In genomic region chr7:71131256-71131752, GRCh38 we compare ENCODE assay signal across 8 cellular contexts. TPM values are rescaled to one million over a fixed set of nuclear protein-coding genes. Genes with fewer than 3 reads are reported as not detected.
DNase-seq lines count a peak whose midpoint lies in the region; ATAC-seq and TF ChIP-seq lines count a peak whose summit lies in the region.
"Had no signal": no experiment of that assay in that cellular context is flagged by ENCODE, and none has a peak within 500 bp of the region (broad histone marks: within the 10 kb centered on the region; RNA-seq: fewer than 3 reads in every experiment).

No MANE protein-coding gene starts in this region.

- intact Hi-C loops in stomach (cut with DNase I; ENCODE audit: low total_unique reads): no loop called here

- H3K4me3 ChIP-seq in astrocyte of the spinal cord (ENCODE audit: low read depth, low read length) (peak overlapping the region; percentile 25), stomach (peak overlapping the region; percentile 48 to 64 (median 50))

- TF ChIP-seq EP300 in stomach (IDR thresholded peaks at IDR 0.05): no peak

- in situ Hi-C loops in astrocyte of the spinal cord (cut with HindIII; ENCODE audit: low sequenced_read_pairs) (no loop called here), GM13977 (cut with MboI; ENCODE audit: low pct_unique_long_range_greater_than_20kb, low sequenced_read_pairs, unreplicated experiment) (no loop called here)

- peaks cover 0 to 26% (median 0%) of the 10 kb centered on the region in 4 donors for H3K9me3 ChIP-seq in stomach

- DNase-seq in NCI-H1092 (lab: John Stamatoyannopoulos, UW) (peak; percentile 33), astrocyte of the spinal cord (ENCODE audit: low read depth, low spot score) (peak; percentile 0), left kidney (ENCODE audit: low read depth, low spot score) (peak; percentile 95), stomach (no peak), GM13977 (ENCODE audit: low spot score) (no peak)
- DNase-seq: NCI-H526 treated with DMSO at 0.1 percent for 48 hours had no signal

- peaks cover 0 to 26% (median 9%) of the 10 kb centered on the region in 4 donors for H3K4me1 ChIP-seq in stomach

- peaks cover 8 to 44% (median 22%) of the 10 kb centered on the region in 3 donors for H3K27me3 ChIP-seq in stomach

- no peaks in the 10 kb centered on the region for H3K36me3 ChIP-seq in stomach

- TF ChIP-seq POLR2A in stomach (IDR thresholded peaks at IDR 0.05): no peak

- ATAC-seq in GM21526 (IDR thresholded peaks at IDR 0.05; ENCODE audit: low FRiP score, unreplicated experiment) (no peak), HG03175 (IDR thresholded peaks at IDR 0.05; ENCODE audit: unreplicated experiment) (no peak)

- H3K27ac ChIP-seq in stomach: peak overlapping the region in 3 of 5 donors; percentile 17 to 75 (median 38)

- WGBS in stomach, 5 donors: 1 to 11% (median 4%) methylated on average over 10 to 62 of the region's 62 CpGs

- TF ChIP-seq CTCF in astrocyte of the spinal cord (IDR thresholded peaks at IDR 0.05; ENCODE audit: low read depth, low read length) (no peak), stomach (IDR thresholded peaks at IDR 0.05) (no peak), GM13977 (IDR thresholded peaks at IDR 0.05; ENCODE audit: extremely low read depth, insufficient read depth, missing control alignments) (no peak)

RNA-seq across cellular contexts. Expression of gene GALNT17, which starts 0.6 kb away (rescaled TPM):
- total RNA-seq in stomach: 10 to 100 TPM in 1 of 5 donors, 1 to 10 TPM in 2, under 1 TPM in 1, not detected in 1; 0.89 to 12.5 (median 5.0) TPM
- 1 to 10 TPM in 1 of 3 donors, under 1 TPM in 2; 0.76 to 6.5 (median 0.87) TPM for polyA plus RNA-seq in stomach

Comparison
In these comparisons a context has a peak if more than half of its experiments do, and no peak if none do; other contexts are left out.
1. DNase-seq: peak in NCI-H1092 (single experiment), astrocyte of the spinal cord (single experiment) and left kidney (single experiment); none in stomach (single experiment) and GM13977 (single experiment).